Comparison of ENCODE assay signal across 18 cellular contexts in the genomic region with DNA sequence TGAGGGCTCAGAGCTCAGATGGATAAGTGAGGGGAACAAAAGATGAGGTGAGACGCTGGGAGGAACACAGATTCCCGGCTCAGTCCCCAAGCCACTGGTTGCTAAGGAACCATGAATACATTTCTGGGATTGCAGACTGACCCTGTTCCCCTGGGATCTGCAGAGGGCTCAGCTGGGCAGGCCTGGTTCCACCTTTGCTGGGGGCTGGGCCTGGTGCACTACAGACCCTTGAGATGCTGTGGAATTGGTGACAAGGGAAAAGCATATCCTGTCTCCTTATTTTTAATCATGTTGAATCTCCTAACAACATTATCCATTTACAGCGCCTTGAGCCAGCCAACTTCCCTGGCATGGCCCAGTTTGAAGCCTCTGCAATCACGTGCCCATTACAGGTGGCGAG. TPM values are rescaled to one million over a fixed set of nuclear protein-coding genes. Genes with fewer than 3 reads are reported as not detected.
DNase-seq lines count a peak whose midpoint lies in the region; ATAC-seq and TF ChIP-seq lines count a peak whose summit lies in the region.
"Had no signal": no experiment of that assay in that cellular context is flagged by ENCODE, and none has a peak within 500 bp of the region (broad histone marks: within the 10 kb centered on the region; RNA-seq: fewer than 3 reads in every experiment).

No MANE protein-coding gene starts in this region.

- no peak overlapping the region for H3K27ac Mint-ChIP-seq in activated naive CD8-positive, alpha-beta T cell treated with anti-CD3 and anti-CD28 coated beads, Interleukin-2, amount 50 U/mL, for 24 hours

- no peak for ATAC-seq in activated naive CD8-positive, alpha-beta T cell treated with anti-CD3 and anti-CD28 coated beads, Interleukin-2, amount 50 U/mL, for 24 hours
- no peak for ATAC-seq in HG02588 (IDR thresholded peaks at IDR 0.05; ENCODE audit: unreplicated experiment)

- no peaks in the 10 kb centered on the region for H3K4me1 ChIP-seq in spleen

- peaks cover 5% of the 10 kb centered on the region for H3K36me3 Mint-ChIP-seq in activated naive CD8-positive, alpha-beta T cell treated with anti-CD3 and anti-CD28 coated beads, Interleukin-2, amount 50 U/mL, for 24 hours (ENCODE audit: low read depth)

- DNase-seq in NCI-H2107 treated with DMSO at 0.1 percent for 48 hours (lab: John Stamatoyannopoulos, UW; ENCODE audit: unreplicated experiment) (peak; percentile 55), NCI-H2107 (lab: John Stamatoyannopoulos, UW) (no peak), NCI-H1092 (lab: John Stamatoyannopoulos, UW) (peak; percentile 22), coronary artery (ENCODE audit: low spot score) (peak; percentile 22), spleen (peak; percentile 49), iPS-NIHi11 (ENCODE audit: low spot score) (no peak)
- no peak for DNase-seq in activated naive CD8-positive, alpha-beta T cell treated with anti-CD3 and anti-CD28 coated beads, Interleukin-2, amount 50 U/mL, for 24 hours
- DNase-seq: CD8-positive, alpha-beta memory T cell; GOT3; KG1; NCI-H1694; NCI-H2171; NCI-H510A; Right ventricle myocardium superior had no signal

- H3K27me3 Mint-ChIP-seq in activated naive CD8-positive, alpha-beta T cell treated with anti-CD3 and anti-CD28 coated beads, Interleukin-2, amount 50 U/mL, for 24 hours: peaks cover 13% of the 10 kb centered on the region

- H3K9me3 Mint-ChIP-seq in activated naive CD8-positive, alpha-beta T cell treated with anti-CD3 and anti-CD28 coated beads, Interleukin-2, amount 50 U/mL, for 24 hours: peaks cover 25% of the 10 kb centered on the region

- TF ChIP-seq POLR2A in spleen (IDR thresholded peaks at IDR 0.05): no peak

- H3K4me3 ChIP-seq in coronary artery (no peak overlapping the region), spleen (no peak overlapping the region)
- H3K4me3 ChIP-seq: BLaER1 treated with 17β-estradiol and CSF1 and Interleukin-3, amounts not matched to agents 10 nM and 100 nM; SK-N-MC had no signal

- H3K27ac ChIP-seq in coronary artery (no peak overlapping the region), spleen (no peak overlapping the region)
- H3K27ac ChIP-seq: BLaER1 treated with 17β-estradiol and CSF1 and Interleukin-3, amounts not matched to agents 10 nM and 100 nM; SK-N-MC had no signal

- H3K36me3 ChIP-seq in spleen: peaks cover 0 to 4% (median 0%) of the 10 kb centered on the region in 6 donors

- H3K4me3 Mint-ChIP-seq in activated naive CD8-positive, alpha-beta T cell treated with anti-CD3 and anti-CD28 coated beads, Interleukin-2, amount 50 U/mL, for 24 hours: no peak overlapping the region
- H3K4me3 Mint-ChIP-seq: CD8-positive, alpha-beta memory T cell had no signal

- intact Hi-C loops in spleen (cut with DNase I; ENCODE audit: low total_unique reads): no loop called here

- peaks cover 0 to 15% (median 0%) of the 10 kb centered on the region in 7 donors for H3K27me3 ChIP-seq in spleen (replicated peaks in 1 of 7)
- H3K27me3 ChIP-seq: BLaER1 treated with 17β-estradiol and CSF1 and Interleukin-3, amounts not matched to agents 10 nM and 100 nM had no signal

- no peaks in the 10 kb centered on the region for H3K4me1 Mint-ChIP-seq in activated naive CD8-positive, alpha-beta T cell treated with anti-CD3 and anti-CD28 coated beads, Interleukin-2, amount 50 U/mL, for 24 hours
- H3K4me1 Mint-ChIP-seq: CD8-positive, alpha-beta memory T cell had no signal

- TF ChIP-seq CTCF in coronary artery (IDR thresholded peaks at IDR 0.05) (no peak), spleen (IDR thresholded peaks at IDR 0.05 in 8 of 11, conservative IDR thresholded peaks at IDR 0.05 in 3 of 11) (no peak)

- WGBS in spleen, 5 donors: 86 to 96% (median 92%) methylated on average over 5 of the region's 5 CpGs

- H3K9me3 ChIP-seq in spleen: peaks cover 0 to 24% (median 14%) of the 10 kb centered on the region in 8 donors

RNA-seq across cellular contexts. Expression of a gene that starts 19.3 kb away (rescaled TPM):
- 1 to 10 TPM; 2.3 to 3.9 (median 2.8) TPM for total RNA-seq in spleen
- under 1 TPM; 0.22 to 0.70 (median 0.41) TPM for polyA plus RNA-seq in spleen
- total RNA-seq: M059J had no signal

Comparison
In these comparisons a context has a peak if more than half of its experiments do, and no peak if none do; other contexts are left out.
1. DNase-seq: peak in NCI-H2107 treated with DMSO at 0.1 percent for 48 hours (single experiment), NCI-H1092 (single experiment), coronary artery (single experiment) and spleen (single experiment); none in NCI-H2107 (single experiment), activated naive CD8-positive, alpha-beta T cell treated with anti-CD3 and anti-CD28 coated beads, Interleukin-2, amount 50 U/mL, for 24 hours (single experiment) and iPS-NIHi11 (single experiment).